ENCODE assay signal across 11 cellular contexts in genomic region chr17:49223168-49223516, GRCh38. TPM values are rescaled to one million over a fixed set of nuclear protein-coding genes. Genes with fewer than 3 reads are reported as not detected.
DNase-seq lines count a peak whose midpoint lies in the region; ATAC-seq and TF ChIP-seq lines count a peak whose summit lies in the region.
"Had no signal": no experiment of that assay in that cellular context is flagged by ENCODE, and none has a peak within 500 bp of the region (broad histone marks: within the 10 kb centered on the region; RNA-seq: fewer than 3 reads in every experiment).

No MANE protein-coding gene starts in this region.

- H3K27me3 ChIP-seq in Caco-2 (replicated peaks; ENCODE audit: control insufficient read depth, insufficient read depth, low read length) (peaks cover 9% of the 10 kb centered on the region), H9 (ENCODE audit: insufficient read depth, low read length) (peaks cover 14% of the 10 kb centered on the region; the same call in 1 of the 2 replicates)

- H2BK5ac ChIP-seq in H9 (ENCODE audit: insufficient read length, low read length) = no peak overlapping the region

- H3K79me2 ChIP-seq in H9 (ENCODE audit: insufficient read depth, low read length) = no peaks in the 10 kb centered on the region

- peaks cover 19% of the 10 kb centered on the region for H3K27me3 Mint-ChIP-seq in Caco-2 (ENCODE audit: insufficient read depth, unreplicated experiment)
- H3K27me3 Mint-ChIP-seq in H9 (ENCODE audit: low read depth) = peaks cover 75% of the 10 kb centered on the region
- peaks cover 20% of the 10 kb centered on the region for H3K27me3 Mint-ChIP-seq in activated naive CD8-positive, alpha-beta T cell treated with anti-CD3 and anti-CD28 coated beads for 36 hours
- no peaks in the 10 kb centered on the region for H3K27me3 Mint-ChIP-seq in natural killer cell (ENCODE audit: low read depth in 2 of 2)

- H3K36me3 ChIP-seq in Caco-2 (ENCODE audit: control insufficient read depth, insufficient read depth, low read length) = no peaks in the 10 kb centered on the region

- peak overlapping the region; percentile 62 for H3K4me2 ChIP-seq in H9 (ENCODE audit: insufficient read depth, insufficient read length, low read length)

- H4K91ac ChIP-seq in H9 (ENCODE audit: insufficient read length, low read depth, low read length) = no peak overlapping the region

- H4K20me1 ChIP-seq in H9 (ENCODE audit: control insufficient read depth, insufficient read depth, insufficient read length) = no peaks in the 10 kb centered on the region

- H4K8ac ChIP-seq in H9 (replicated peaks; ENCODE audit: insufficient read length, low read depth, low read length) = no peak overlapping the region

- no peak overlapping the region for H2AK5ac ChIP-seq in H9 (ENCODE audit: insufficient read length, low read length)

- H3K4me1 Mint-ChIP-seq in Caco-2 (ENCODE audit: low read depth, unreplicated experiment) (peaks cover 21% of the 10 kb centered on the region), H9 (peaks cover 27% of the 10 kb centered on the region in 2 experiments), natural killer cell (peaks cover 41 to 82% of the 10 kb centered on the region in 2 donors)
- peaks cover 38% of the 10 kb centered on the region for H3K4me1 Mint-ChIP-seq in activated naive CD8-positive, alpha-beta T cell treated with anti-CD3 and anti-CD28 coated beads for 36 hours

- H3K4me3 Mint-ChIP-seq in Caco-2 (ENCODE audit: unreplicated experiment) (peak overlapping the region; percentile 86), H9 (peak overlapping the region; percentile 65 to 82; a peak in 4 of 5 replicates), natural killer cell (peak overlapping the region; percentile 87)
- peak overlapping the region; percentile 49 for H3K4me3 Mint-ChIP-seq in activated naive CD8-positive, alpha-beta T cell treated with anti-CD3 and anti-CD28 coated beads for 36 hours

- H3K9me3 ChIP-seq in Caco-2 (no peaks in the 10 kb centered on the region), H9 (ENCODE audit: control insufficient read depth, low read depth, low read length) (no peaks in the 10 kb centered on the region)
- H3K9me3 ChIP-seq: mucosa of descending colon had no signal

- H3K79me1 ChIP-seq in H9 (ENCODE audit: insufficient read depth, low read depth, low read length, poor library complexity, severe bottlenecking) = no peaks in the 10 kb centered on the region

- H2BK20ac ChIP-seq in H9 (ENCODE audit: low read depth, low read length, poor library complexity, severe bottlenecking) = no peak overlapping the region

- no peak overlapping the region for H3T11ph ChIP-seq in H9 (ENCODE audit: low read length)

- H3K9ac ChIP-seq in H9 (ENCODE audit: extremely low read depth, insufficient read length, low read length) = no peak overlapping the region
- H3K9ac ChIP-seq: GM23248 had no signal

- POLR2A ChIA-PET in Caco-2 (lab: Charles Lee) = no interaction called here

- no peak overlapping the region for H3K14ac ChIP-seq in H9 (ENCODE audit: insufficient read depth, low read length)

- H3K27ac ChIP-seq in H9 (ENCODE audit: insufficient read length, low read depth, low read length) = no peak overlapping the region
- H3K27ac ChIP-seq: GM23248 had no signal

- H3K56ac ChIP-seq in H9 (ENCODE audit: insufficient read length, low read depth, low read length) = no peak overlapping the region

- peaks cover 8% of the 10 kb centered on the region for H3K23me2 ChIP-seq in H9 (ENCODE audit: insufficient read length, low read depth, low read length, poor library complexity, severe bottlenecking)

- DNase-seq in Caco-2 (no peak), H9 (no peak), natural killer cell (no peak), omental fat pad (ENCODE audit: low spot score) (no peak), ecto neural progenitor cell (ENCODE audit: low spot score) (no peak), SK-N-DZ (ENCODE audit: low spot score) (no peak)
- no peak for DNase-seq in activated naive CD8-positive, alpha-beta T cell treated with anti-CD3 and anti-CD28 coated beads for 36 hours
- DNase-seq: NCI-H2171 had no signal

- no peak overlapping the region for H2BK12ac ChIP-seq in H9 (ENCODE audit: insufficient read length, low read depth, low read length)

- H2BK15ac ChIP-seq in H9 (ENCODE audit: low read depth, low read length) = no peak overlapping the region

- peaks cover 25% of the 10 kb centered on the region for H3K4me1 ChIP-seq in Caco-2
- no peaks in the 10 kb centered on the region for H3K4me1 ChIP-seq in H9 (ENCODE audit: insufficient read depth, low read length)

- CTCF ChIA-PET in Caco-2 (lab: Charles Lee) = interaction anchor here (1.1 to 1.4 kb wide), 2 partner anchors 8 to 10 kb away, joined by 4 read pairs; no protein-coding TSS in a partner anchor

- no peak overlapping the region for H3K23ac ChIP-seq in H9 (ENCODE audit: insufficient read length, low read depth, low read length)

- no peak overlapping the region for H4K5ac ChIP-seq in H9 (ENCODE audit: insufficient read length, low read depth, low read length)

- H2AFZ ChIP-seq in H9 (ENCODE audit: low read length) = no peak overlapping the region
- H2AFZ ChIP-seq: GM23248 had no signal

- no TSS peak for BruUV-seq in Caco-2 (replicated peaks; lab: Mats Ljungman, UMichigan)

- no peak overlapping the region for H3K4ac ChIP-seq in H9 (ENCODE audit: low read depth, low read length)

- no peak overlapping the region for H3K18ac ChIP-seq in H9 (ENCODE audit: insufficient read length, low read depth, low read length)

- ATAC-seq in natural killer cell (no peak), omental fat pad (ENCODE audit: low FRiP score) (no peak)

- no CpG with 5 or more reads among the region's 9 CpGs for WGBS in H9 (ENCODE audit: extremely low coverage, insufficient read length, low lambda C conversion rate)

- intact Hi-C loops in Caco-2 (cut with micrococcal nuclease; ENCODE audit: unreplicated experiment) (loop anchor here (1.0 to 10.0 kb wide), 4 partner anchors 31 to 268 kb away; no protein-coding TSS in a partner anchor), natural killer cell (cut with micrococcal nuclease) (loop anchor here (10.0 kb wide), 1 partner anchor 142 kb away; the partner anchor contains the start of gene ZNF652)

- H3K36me3 Mint-ChIP-seq in Caco-2 (ENCODE audit: insufficient read depth, unreplicated experiment) (peaks cover 4% of the 10 kb centered on the region), H9 (ENCODE audit: insufficient read depth in 1 of 3, low read depth in 3 of 3) (no peaks in the 10 kb centered on the region; a peak in 1 of 7 replicates), natural killer cell (no peaks in the 10 kb centered on the region)
- H3K36me3 Mint-ChIP-seq in activated naive CD8-positive, alpha-beta T cell treated with anti-CD3 and anti-CD28 coated beads for 36 hours = peaks cover 30% of the 10 kb centered on the region

- H3K27ac Mint-ChIP-seq in Caco-2 (ENCODE audit: unreplicated experiment) (no peak overlapping the region), H9 (no peak overlapping the region; a peak in 1 of 7 replicates), natural killer cell (peak overlapping the region; percentile 85 to 88)
- peak overlapping the region; percentile 6 for H3K27ac Mint-ChIP-seq in activated naive CD8-positive, alpha-beta T cell treated with anti-CD3 and anti-CD28 coated beads for 36 hours

- H3K4me3 ChIP-seq in Caco-2 (ENCODE audit: low read depth, low read length) = peak overlapping the region; percentile 42
- H3K4me3 ChIP-seq: GM23248, mucosa of descending colon had no signal

- no peak for TF ChIP-seq CTCF in Caco-2 (IDR thresholded peaks at IDR 0.05; ENCODE audit: insufficient read depth in 1 of 2, low read depth in 1 of 2, low read length in 1 of 2, severe bottlenecking in 1 of 2, unreplicated experiment in 1 of 2)
- TF ChIP-seq CTCF in H9 (conservative IDR thresholded peaks at IDR 0.05) = no peak
- TF ChIP-seq CTCF in natural killer cell (IDR thresholded peaks at IDR 0.05) = no peak
- no peak for TF ChIP-seq CTCF in omental fat pad (IDR thresholded peaks at IDR 0.05)

- no peak overlapping the region for H2BK120ac ChIP-seq in H9 (ENCODE audit: low read depth, low read length, poor library complexity, severe bottlenecking)

- H3K9me3 Mint-ChIP-seq in Caco-2 (ENCODE audit: unreplicated experiment) = no peaks in the 10 kb centered on the region
- H3K9me3 Mint-ChIP-seq in H9 = no peaks in the 10 kb centered on the region
- no peaks in the 10 kb centered on the region for H3K9me3 Mint-ChIP-seq in activated naive CD8-positive, alpha-beta T cell treated with anti-CD3 and anti-CD28 coated beads for 36 hours
- no peaks in the 10 kb centered on the region for H3K9me3 Mint-ChIP-seq in natural killer cell

RNA-seq across cellular contexts. Expression of gene PHOSPHO1, which starts 7.4 kb away (rescaled TPM):
- total RNA-seq in Caco-2 (2022) (0.44 and 0.48 TPM in 2 replicates), H9 (2021) (0.31 and 0.63 TPM in 2 replicates), natural killer cell (1 to 10 TPM in 1 of 3 donors, not detected in 2; 1.7 TPM), omental fat pad (10 to 100 TPM in 1 of 4 donors, under 1 TPM in 2, not detected in 1; 0.60 to 11.2 (median 0.94) TPM)
- not detected for total RNA-seq in activated naive CD8-positive, alpha-beta T cell treated with anti-CD3 and anti-CD28 coated beads for 36 hours
- not detected in 2 replicates for polyA plus RNA-seq in SK-N-DZ (2014; cell fraction: cytosol; rRNA removed)
- polyA plus RNA-seq in SK-N-DZ (2014; cell fraction: nucleus; rRNA removed) = 0.17 TPM in 1 of 2 replicates, not detected in the other
- total RNA-seq: GM23248, MCF 10A had no signal
- polyA plus RNA-seq: GM23248 had no signal

RNA-seq across cellular contexts. Expression of gene ABI3, which starts 12.6 kb away (rescaled TPM):
- total RNA-seq in Caco-2 (2022) = not detected in 2 replicates
- total RNA-seq in H9 (2021) = 2.1 and 2.4 TPM in 2 replicates
- 10 to 100 TPM; 54.9 to 55.5 TPM for total RNA-seq in activated naive CD8-positive, alpha-beta T cell treated with anti-CD3 and anti-CD28 coated beads for 36 hours
- 100 to 1,000 TPM in 2 of 3 donors, 10 to 100 TPM in 1; 82.9 to 131 (median 101) TPM for total RNA-seq in natural killer cell
- total RNA-seq in omental fat pad = 1 to 10 TPM; 3.6 to 7.4 (median 5.4) TPM
- 0.12 TPM in 1 of 2 replicates, not detected in the other for polyA plus RNA-seq in SK-N-DZ (2014; cell fraction: cytosol; rRNA removed)
- not detected in 2 replicates for polyA plus RNA-seq in SK-N-DZ (2014; cell fraction: nucleus; rRNA removed)
- total RNA-seq: GM23248, MCF 10A had no signal
- polyA plus RNA-seq: GM23248 had no signal

RNA-seq across cellular contexts. Expression of gene GNGT2, which starts 12.8 kb away (rescaled TPM):
- total RNA-seq in Caco-2 (2022) (not detected in 2 replicates), H9 (2021) (0.42 and 1.1 TPM in 2 replicates), natural killer cell (10 to 100 TPM; 35.8 to 41.6 (median 39.4) TPM), omental fat pad (1 to 10 TPM in 3 of 4 donors, under 1 TPM in 1; 0.74 to 5.2 (median 2.9) TPM)
- total RNA-seq in activated naive CD8-positive, alpha-beta T cell treated with anti-CD3 and anti-CD28 coated beads for 36 hours = 10 to 100 TPM; 25.5 to 28.4 TPM
- polyA plus RNA-seq in SK-N-DZ (2014; cell fraction: cytosol; rRNA removed) = not detected in 2 replicates
- not detected in 2 replicates for polyA plus RNA-seq in SK-N-DZ (2014; cell fraction: nucleus; rRNA removed)
- total RNA-seq: GM23248, MCF 10A had no signal
- polyA plus RNA-seq: GM23248 had no signal

Comparison
In these comparisons a context has a peak if more than half of its experiments do, and no peak if none do; other contexts are left out.
1. H3K27ac Mint-ChIP-seq: peak in activated naive CD8-positive, alpha-beta T cell treated with anti-CD3 and anti-CD28 coated beads for 36 hours (single experiment) and natural killer cell (2 of 2); none in Caco-2 (single experiment) and H9 (0 of 3).
2. RNA of gene ABI3, which starts 12.6 kb away (total RNA-seq): 82.9 to 131 TPM in natural killer cell and 54.9 to 55.5 TPM in activated naive CD8-positive, alpha-beta T cell treated with anti-CD3 and anti-CD28 coated beads for 36 hours; 3.6 to 7.4 TPM in omental fat pad, 2.1 to 2.4 TPM in H9 and not detected in Caco-2; every median in the first group is over 4 times any median in the second.
3. RNA of gene GNGT2, which starts 12.8 kb away (total RNA-seq): 35.8 to 41.6 TPM in natural killer cell and 25.5 to 28.4 TPM in activated naive CD8-positive, alpha-beta T cell treated with anti-CD3 and anti-CD28 coated beads for 36 hours; 0.74 to 5.2 TPM in omental fat pad, 0.42 to 1.1 TPM in H9 and not detected in Caco-2; every median in the first group is over 4 times any median in the second.
4. Peak in every context shown above with its lines, with median percentiles within 50 percentile points of each other: H3K4me3 Mint-ChIP-seq.